Comparison of ENCODE assay signal across 10 cellular contexts in the genomic region with DNA sequence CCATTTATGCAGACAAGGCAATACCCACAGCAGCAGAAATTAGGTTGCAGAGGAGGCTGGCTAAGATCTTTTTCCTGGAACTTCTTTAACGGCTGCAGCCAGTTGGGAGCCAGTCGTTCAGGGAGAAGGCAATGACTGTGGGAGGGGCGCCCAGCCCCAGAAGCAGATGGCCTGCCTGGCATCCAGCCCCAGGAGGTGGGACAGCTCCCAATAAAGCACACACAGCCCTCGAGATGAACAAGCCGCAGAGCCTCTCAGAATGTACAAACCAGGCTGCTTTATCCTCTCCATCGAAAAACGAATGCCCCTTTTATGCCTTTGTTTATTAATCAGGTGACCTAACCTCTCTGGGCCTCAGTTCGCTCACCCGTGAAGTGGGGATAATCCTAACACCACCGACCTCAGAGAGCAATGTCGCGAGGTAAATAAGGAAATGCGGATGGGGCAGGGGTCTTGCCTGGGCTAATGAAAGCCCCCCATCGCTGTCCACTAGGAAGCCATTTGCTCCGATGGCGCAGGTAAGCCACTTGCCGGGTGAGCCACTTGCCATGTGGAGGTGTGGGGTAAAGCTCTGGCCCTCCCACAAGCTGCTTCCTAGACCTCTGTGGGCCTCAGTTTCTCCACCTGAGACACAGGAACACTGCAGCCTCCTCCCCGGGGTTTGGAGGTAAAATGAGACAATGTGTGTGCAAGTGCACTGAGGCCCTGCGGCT. TPM values are rescaled to one million over a fixed set of nuclear protein-coding genes. Genes with fewer than 3 reads are reported as not detected.
A peak's percentile ranks its signal among the peaks of the same experiment; 100 is the strongest.
DNase-seq lines count a peak whose midpoint lies in the region; TF ChIP-seq lines count a peak whose summit lies in the region.
"Had no signal": no experiment of that assay in that cellular context is flagged by ENCODE, and none has a peak within 500 bp of the region (broad histone marks: within the 10 kb centered on the region; RNA-seq: fewer than 3 reads in every experiment).

No MANE protein-coding gene starts in this region.

- peaks cover 0 to 7% (median 0%) of the 10 kb centered on the region in 3 donors for H3K27me3 Mint-ChIP-seq in CD14-positive monocyte (ENCODE audit: low read depth in 3 of 3)

- H3K4me1 ChIP-seq in ovary (ENCODE audit: insufficient read depth) = peaks cover 3% of the 10 kb centered on the region
- H3K4me1 ChIP-seq: breast epithelium had no signal

- H3K9me3 ChIP-seq in ovary = no peaks in the 10 kb centered on the region
- H3K9me3 ChIP-seq: breast epithelium had no signal

- no peaks in the 10 kb centered on the region for H3K27me3 ChIP-seq in ovary
- H3K27me3 ChIP-seq: breast epithelium had no signal

- no peak for TF ChIP-seq EP300 in ovary (IDR thresholded peaks at IDR 0.05)

- H3K36me3 ChIP-seq in ovary = no peaks in the 10 kb centered on the region
- H3K36me3 ChIP-seq: breast epithelium had no signal

- H3K27ac ChIP-seq in ovary = no peak overlapping the region

- intact Hi-C loops in CD14-positive monocyte (cut with micrococcal nuclease) (no loop called here), ovary (cut with DNase I) (no loop called here)

- WGBS in ovary, 3 donors = 37 to 42% (median 41%) methylated on average over 19 of the region's 19 CpGs

- peak overlapping the region in 1 of 7 donors; percentile 2 for H3K27ac Mint-ChIP-seq in CD14-positive monocyte
- H3K27ac Mint-ChIP-seq: HFFc6 had no signal

- no peak overlapping the region for H3K4me3 Mint-ChIP-seq in CD14-positive monocyte
- H3K4me3 Mint-ChIP-seq: HFFc6 had no signal

- no peak for TF ChIP-seq POLR2A in ovary (IDR thresholded peaks at IDR 0.05)

- DNase-seq in CD14-positive monocyte (ENCODE audit: low spot score) (peak; percentile 13), NCI-H345 (lab: John Stamatoyannopoulos, UW) (peak; percentile 86), fibroblast of the conjunctiva (ENCODE audit: low read depth) (peak; percentile 70), ovary (peak; percentile 52 to 88 (median 63)), kidney glomerular epithelial cell (lab: John Stamatoyannopoulos, UW) (no peak), NCI-H226 (no peak), HCEC 1CT (no peak)
- DNase-seq in activated effector memory CD4-positive, alpha-beta T cell treated with anti-CD3 and anti-CD28 coated beads, Interleukin-2, amount 50 U/mL, for 16 hours = no peak
- DNase-seq: HFFc6 had no signal

- H3K4me1 Mint-ChIP-seq in CD14-positive monocyte = peaks cover 22% of the 10 kb centered on the region

- H3K36me3 Mint-ChIP-seq in CD14-positive monocyte = no peaks in the 10 kb centered on the region

- TF ChIP-seq CTCF in CD14-positive monocyte (IDR thresholded peaks at IDR 0.05) (no peak), ovary (IDR thresholded peaks at IDR 0.05) (no peak)

- H3K9me3 Mint-ChIP-seq in CD14-positive monocyte = no peaks in the 10 kb centered on the region
- H3K9me3 Mint-ChIP-seq: HFFc6 had no signal

- no peak overlapping the region for H3K4me3 ChIP-seq in ovary

RNA-seq across cellular contexts. Expression of a gene that starts 35.8 kb away (rescaled TPM):
- polyA plus RNA-seq in CD14-positive monocyte (1 to 10 TPM; 4.4 to 10.0 TPM), ovary (10 to 100 TPM in 1 of 2 donors, 1 to 10 TPM in 1; 6.7 to 14.0 TPM)
- total RNA-seq in ovary = 10 to 100 TPM in 4 of 7 donors, 1 to 10 TPM in 3; 4.5 to 22.4 (median 13.3) TPM

Comparison
In these comparisons a context has a peak if more than half of its experiments do, and no peak if none do; other contexts are left out.
1. DNase-seq: peak in CD14-positive monocyte (single experiment), NCI-H345 (single experiment), fibroblast of the conjunctiva (single experiment) and ovary (5 of 5); none in kidney glomerular epithelial cell (single experiment), activated effector memory CD4-positive, alpha-beta T cell treated with anti-CD3 and anti-CD28 coated beads, Interleukin-2, amount 50 U/mL, for 16 hours (single experiment), NCI-H226 (single experiment) and HCEC 1CT (single experiment).